Comparison of ENCODE assay signal across 1 cellular context in genomic region chr2:171772373-171772772, GRCh38.
A peak's percentile ranks its signal among the peaks of the same experiment; 100 is the strongest.
TF ChIP-seq lines count a peak whose summit lies in the region.

No MANE protein-coding gene starts in this region.

TF ChIP-seq in HepG2, 621 proteins besides CTCF, POLR2A, EP300 and RAD21 (continued from another document and continues in another):
- TF ChIP-seq ARID4A (CRISPR knock-in tag; IDR thresholded peaks at IDR 0.05; ENCODE audit: borderline replicate concordance) (no peak), ZBTB8A (CRISPR knock-in tag; IDR thresholded peaks at IDR 0.05; ENCODE audit: borderline replicate concordance, low read depth) (no peak), SNAPC5 (CRISPR knock-in tag; IDR thresholded peaks at IDR 0.05; ENCODE audit: borderline replicate concordance) (no peak), HIVEP1 (CRISPR knock-in tag; IDR thresholded peaks at IDR 0.05) (no peak), EEA1 (CRISPR knock-in tag; IDR thresholded peaks at IDR 0.05; ENCODE audit: borderline replicate concordance) (no peak), NFATC3 (CRISPR knock-in tag; IDR thresholded peaks at IDR 0.05) (no peak), NR2F1 (CRISPR knock-in tag; IDR thresholded peaks at IDR 0.05) (no peak; a peak in 1 of 4 replicates), ZBTB20 (CRISPR knock-in tag; IDR thresholded peaks at IDR 0.05; ENCODE audit: borderline replicate concordance, low read depth) (peak; percentile 100), POLR2AphosphoS2 (IDR thresholded peaks at IDR 0.05; ENCODE audit: low read depth, low read length) (no peak), ZNF496 (CRISPR knock-in tag; IDR thresholded peaks at IDR 0.05; ENCODE audit: insufficient replicate concordance) (no peak), ZNF441 (CRISPR knock-in tag; IDR thresholded peaks at IDR 0.05; ENCODE audit: borderline replicate concordance) (no peak), ATF7 (IDR thresholded peaks at IDR 0.05) (peak; percentile 58), ATF7 (CRISPR knock-in tag; IDR thresholded peaks at IDR 0.05) (no peak), POGZ (CRISPR knock-in tag; IDR thresholded peaks at IDR 0.05) (peak; percentile 70), ZEB1 (IDR thresholded peaks at IDR 0.05; ENCODE audit: insufficient replicate concordance, low read depth) (no peak), THAP9 (CRISPR knock-in tag; IDR thresholded peaks at IDR 0.05; ENCODE audit: borderline replicate concordance) (no peak), NONO (IDR thresholded peaks at IDR 0.05) (no peak), NONO (CRISPR knock-in tag; conservative IDR thresholded peaks at IDR 0.05) (0 out of 2 replicates have a peak, but pooled peaks have one; percentile 36), HIC2 (CRISPR knock-in tag; IDR thresholded peaks at IDR 0.05; ENCODE audit: low read depth) (no peak), JARID2 (CRISPR knock-in tag; IDR thresholded peaks at IDR 0.05; ENCODE audit: insufficient replicate concordance) (no peak), NKX3-1 (CRISPR knock-in tag; IDR thresholded peaks at IDR 0.05) (no peak), ATM (IDR thresholded peaks at IDR 0.05; ENCODE audit: borderline replicate concordance) (no peak), DDIT3 (CRISPR knock-in tag; IDR thresholded peaks at IDR 0.05) (no peak), RNF219 (CRISPR knock-in tag; IDR thresholded peaks at IDR 0.05) (no peak), AHDC1 (CRISPR knock-in tag; IDR thresholded peaks at IDR 0.05; ENCODE audit: borderline replicate concordance) (peak; percentile 97), HOMEZ (CRISPR knock-in tag; IDR thresholded peaks at IDR 0.05; ENCODE audit: low read depth) (peak; percentile 86; the same call in 1 of the 2 replicates), ZNF432 (CRISPR knock-in tag; IDR thresholded peaks at IDR 0.05; ENCODE audit: borderline replicate concordance) (no peak), ZNF44 (CRISPR knock-in tag; IDR thresholded peaks at IDR 0.05) (no peak), IRX3 (CRISPR knock-in tag; IDR thresholded peaks at IDR 0.05; ENCODE audit: borderline replicate concordance, low read depth) (no peak), NAIF1 (CRISPR knock-in tag; IDR thresholded peaks at IDR 0.05; ENCODE audit: borderline replicate concordance) (no peak), ZKSCAN5 (CRISPR knock-in tag; IDR thresholded peaks at IDR 0.05) (no peak), GTF3A (CRISPR knock-in tag; conservative IDR thresholded peaks at IDR 0.05) (no peak), ZNF773 (CRISPR knock-in tag; IDR thresholded peaks at IDR 0.05; ENCODE audit: borderline replicate concordance) (no peak), GZF1 (CRISPR knock-in tag; IDR thresholded peaks at IDR 0.05) (no peak), KDM5A (IDR thresholded peaks at IDR 0.05; ENCODE audit: borderline replicate concordance, low read length) (no peak), GATAD2A (CRISPR knock-in tag; IDR thresholded peaks at IDR 0.05) (peak; percentile 96), SALL1 (CRISPR knock-in tag; IDR thresholded peaks at IDR 0.05) (peak; percentile 58; the same call in 1 of the 2 replicates), FOXO1 (CRISPR knock-in tag; IDR thresholded peaks at IDR 0.05) (0 out of 2 replicates have a peak, but pooled peaks have one; percentile 36), ASH2L (IDR thresholded peaks at IDR 0.05; ENCODE audit: insufficient read length, low read depth, low read length) (peak; percentile 48), GPN1 (CRISPR knock-in tag; IDR thresholded peaks at IDR 0.05; ENCODE audit: borderline replicate concordance) (no peak), THAP11 (CRISPR knock-in tag; IDR thresholded peaks at IDR 0.05) (no peak), KAT8 (CRISPR knock-in tag; IDR thresholded peaks at IDR 0.05) (0 out of 2 replicates have a peak, but pooled peaks have one; percentile 24), ZNF644 (CRISPR knock-in tag; IDR thresholded peaks at IDR 0.05; ENCODE audit: low read depth) (peak; percentile 76), SAFB2 (CRISPR knock-in tag; IDR thresholded peaks at IDR 0.05; ENCODE audit: borderline replicate concordance, low read depth) (no peak), STAG1 (CRISPR knock-in tag; IDR thresholded peaks at IDR 0.05) (no peak)
